Comparison of ENCODE assay signal across 1 cellular context in the genomic region with DNA sequence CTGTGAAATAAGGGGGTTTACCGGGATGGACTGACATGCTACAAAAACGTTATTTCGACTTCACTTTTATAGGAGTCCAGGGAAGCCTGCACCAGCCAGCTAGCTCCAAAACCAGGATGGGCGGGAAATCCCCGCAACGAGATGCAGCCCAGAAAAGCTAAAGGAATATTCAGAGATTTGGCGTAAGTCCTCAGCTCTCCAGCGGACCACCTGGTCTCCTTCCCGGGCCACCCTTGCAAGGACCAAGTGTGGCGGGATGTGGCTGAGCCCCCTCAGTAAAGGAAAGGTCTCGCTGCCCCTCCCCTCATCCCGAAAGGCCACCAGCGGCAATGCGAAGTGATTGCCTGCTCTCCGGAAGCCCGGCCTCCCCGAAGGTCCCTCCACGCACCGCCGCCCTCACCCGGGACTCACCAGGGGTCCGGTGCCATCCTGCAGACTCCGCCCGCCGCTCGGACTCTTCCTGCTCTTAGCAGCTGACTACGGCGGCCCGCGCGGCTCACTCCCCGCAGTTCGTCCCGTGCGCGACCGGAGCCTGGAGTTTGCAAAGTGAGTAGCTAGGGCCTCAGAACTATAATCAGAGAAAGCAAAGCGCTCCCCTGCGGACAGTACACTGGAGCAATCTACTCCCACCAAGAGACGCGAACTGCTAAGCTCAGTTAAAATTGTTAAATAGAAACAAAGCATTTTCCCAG.
TF ChIP-seq lines count a peak whose summit lies in the region.

A gene with protein sequence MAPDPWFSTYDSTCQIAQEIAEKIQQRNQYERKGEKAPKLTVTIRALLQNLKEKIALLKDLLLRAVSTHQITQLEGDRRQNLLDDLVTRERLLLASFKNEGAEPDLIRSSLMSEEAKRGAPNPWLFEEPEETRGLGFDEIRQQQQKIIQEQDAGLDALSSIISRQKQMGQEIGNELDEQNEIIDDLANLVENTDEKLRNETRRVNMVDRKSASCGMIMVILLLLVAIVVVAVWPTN (minus strand): TSS at position 440 of the 692 bp plus-strand sequence. CDS start 12 bp downstream, at position 428.

TF ChIP-seq in HEK293, 187 proteins besides CTCF, POLR2A, EP300 and RAD21 (continued from another document and continues in another):
- TF ChIP-seq, protein P1, sequence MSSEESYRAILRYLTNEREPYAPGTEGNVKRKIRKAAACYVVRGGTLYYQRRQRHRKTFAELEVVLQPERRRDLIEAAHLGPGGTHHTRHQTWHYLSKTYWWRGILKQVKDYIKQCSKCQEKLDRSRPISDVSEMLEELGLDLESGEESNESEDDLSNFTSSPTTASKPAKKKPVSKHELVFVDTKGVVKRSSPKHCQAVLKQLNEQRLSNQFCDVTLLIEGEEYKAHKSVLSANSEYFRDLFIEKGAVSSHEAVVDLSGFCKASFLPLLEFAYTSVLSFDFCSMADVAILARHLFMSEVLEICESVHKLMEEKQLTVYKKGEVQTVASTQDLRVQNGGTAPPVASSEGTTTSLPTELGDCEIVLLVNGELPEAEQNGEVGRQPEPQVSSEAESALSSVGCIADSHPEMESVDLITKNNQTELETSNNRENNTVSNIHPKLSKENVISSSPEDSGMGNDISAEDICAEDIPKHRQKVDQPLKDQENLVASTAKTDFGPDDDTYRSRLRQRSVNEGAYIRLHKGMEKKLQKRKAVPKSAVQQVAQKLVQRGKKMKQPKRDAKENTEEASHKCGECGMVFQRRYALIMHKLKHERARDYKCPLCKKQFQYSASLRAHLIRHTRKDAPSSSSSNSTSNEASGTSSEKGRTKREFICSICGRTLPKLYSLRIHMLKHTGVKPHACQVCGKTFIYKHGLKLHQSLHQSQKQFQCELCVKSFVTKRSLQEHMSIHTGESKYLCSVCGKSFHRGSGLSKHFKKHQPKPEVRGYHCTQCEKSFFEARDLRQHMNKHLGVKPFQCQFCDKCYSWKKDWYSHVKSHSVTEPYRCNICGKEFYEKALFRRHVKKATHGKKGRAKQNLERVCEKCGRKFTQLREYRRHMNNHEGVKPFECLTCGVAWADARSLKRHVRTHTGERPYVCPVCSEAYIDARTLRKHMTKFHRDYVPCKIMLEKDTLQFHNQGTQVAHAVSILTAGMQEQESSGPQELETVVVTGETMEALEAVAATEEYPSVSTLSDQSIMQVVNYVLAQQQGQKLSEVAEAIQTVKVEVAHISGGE (tag by site-specific recombination; conservative IDR thresholded peaks at IDR 0.05; ENCODE audit: low read depth): peak; percentile 73
- TF ChIP-seq ZNF202 (tag by site-specific recombination; IDR thresholded peaks at IDR 0.05; ENCODE audit: borderline replicate concordance): no peak
- TF ChIP-seq, protein P2, sequence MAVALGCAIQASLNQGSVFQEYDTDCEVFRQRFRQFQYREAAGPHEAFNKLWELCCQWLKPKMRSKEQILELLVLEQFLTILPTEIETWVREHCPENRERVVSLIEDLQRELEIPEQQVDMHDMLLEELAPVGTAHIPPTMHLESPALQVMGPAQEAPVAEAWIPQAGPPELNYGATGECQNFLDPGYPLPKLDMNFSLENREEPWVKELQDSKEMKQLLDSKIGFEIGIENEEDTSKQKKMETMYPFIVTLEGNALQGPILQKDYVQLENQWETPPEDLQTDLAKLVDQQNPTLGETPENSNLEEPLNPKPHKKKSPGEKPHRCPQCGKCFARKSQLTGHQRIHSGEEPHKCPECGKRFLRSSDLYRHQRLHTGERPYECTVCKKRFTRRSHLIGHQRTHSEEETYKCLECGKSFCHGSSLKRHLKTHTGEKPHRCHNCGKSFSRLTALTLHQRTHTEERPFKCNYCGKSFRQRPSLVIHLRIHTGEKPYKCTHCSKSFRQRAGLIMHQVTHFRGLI (tag by site-specific recombination; IDR thresholded peaks at IDR 0.05): no peak
- TF ChIP-seq ZNF549 (tag by site-specific recombination; IDR thresholded peaks at IDR 0.05): no peak
- no peak; the same call in none of the 2 replicates for TF ChIP-seq ZEB2 (tag by site-specific recombination; IDR thresholded peaks at IDR 0.05)
- no peak for TF ChIP-seq ZNF214 (tag by site-specific recombination; IDR thresholded peaks at IDR 0.05; ENCODE audit: borderline replicate concordance)
- TF ChIP-seq ZBTB17 (tag by site-specific recombination; IDR thresholded peaks at IDR 0.05): peak; percentile 90
- TF ChIP-seq ZFP41 (tag by site-specific recombination; IDR thresholded peaks at IDR 0.05; ENCODE audit: borderline replicate concordance): no peak
- TF ChIP-seq, protein P3, sequence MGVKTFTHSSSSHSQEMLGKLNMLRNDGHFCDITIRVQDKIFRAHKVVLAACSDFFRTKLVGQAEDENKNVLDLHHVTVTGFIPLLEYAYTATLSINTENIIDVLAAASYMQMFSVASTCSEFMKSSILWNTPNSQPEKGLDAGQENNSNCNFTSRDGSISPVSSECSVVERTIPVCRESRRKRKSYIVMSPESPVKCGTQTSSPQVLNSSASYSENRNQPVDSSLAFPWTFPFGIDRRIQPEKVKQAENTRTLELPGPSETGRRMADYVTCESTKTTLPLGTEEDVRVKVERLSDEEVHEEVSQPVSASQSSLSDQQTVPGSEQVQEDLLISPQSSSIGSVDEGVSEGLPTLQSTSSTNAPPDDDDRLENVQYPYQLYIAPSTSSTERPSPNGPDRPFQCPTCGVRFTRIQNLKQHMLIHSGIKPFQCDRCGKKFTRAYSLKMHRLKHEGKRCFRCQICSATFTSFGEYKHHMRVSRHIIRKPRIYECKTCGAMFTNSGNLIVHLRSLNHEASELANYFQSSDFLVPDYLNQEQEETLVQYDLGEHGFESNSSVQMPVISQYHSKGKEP (tag by site-specific recombination; IDR thresholded peaks at IDR 0.05): peak; percentile 6; the same call in 1 of the 2 replicates
- no peak for TF ChIP-seq ZNF544 (tag by site-specific recombination; IDR thresholded peaks at IDR 0.05)
- no peak for TF ChIP-seq ZNF169 (tag by site-specific recombination; IDR thresholded peaks at IDR 0.05)
- TF ChIP-seq ZNF366 (tag by site-specific recombination; conservative IDR thresholded peaks at IDR 0.05): peak; percentile 39
- no peak for TF ChIP-seq ZNF248 (tag by site-specific recombination; IDR thresholded peaks at IDR 0.05)
- TF ChIP-seq ZNF623 (tag by site-specific recombination; IDR thresholded peaks at IDR 0.05): 0 out of 2 replicates have a peak, but pooled peaks have one; percentile 4
- TF ChIP-seq MZF1 (tag by site-specific recombination; IDR thresholded peaks at IDR 0.05; ENCODE audit: borderline replicate concordance): no peak
- TF ChIP-seq ZNF394 (tag by site-specific recombination; IDR thresholded peaks at IDR 0.05; ENCODE audit: borderline replicate concordance): peak; percentile 77; the same call in 1 of the 2 replicates
- no peak for TF ChIP-seq ZNF266 (tag by site-specific recombination; IDR thresholded peaks at IDR 0.05; ENCODE audit: low read depth)
- TF ChIP-seq, protein P4, sequence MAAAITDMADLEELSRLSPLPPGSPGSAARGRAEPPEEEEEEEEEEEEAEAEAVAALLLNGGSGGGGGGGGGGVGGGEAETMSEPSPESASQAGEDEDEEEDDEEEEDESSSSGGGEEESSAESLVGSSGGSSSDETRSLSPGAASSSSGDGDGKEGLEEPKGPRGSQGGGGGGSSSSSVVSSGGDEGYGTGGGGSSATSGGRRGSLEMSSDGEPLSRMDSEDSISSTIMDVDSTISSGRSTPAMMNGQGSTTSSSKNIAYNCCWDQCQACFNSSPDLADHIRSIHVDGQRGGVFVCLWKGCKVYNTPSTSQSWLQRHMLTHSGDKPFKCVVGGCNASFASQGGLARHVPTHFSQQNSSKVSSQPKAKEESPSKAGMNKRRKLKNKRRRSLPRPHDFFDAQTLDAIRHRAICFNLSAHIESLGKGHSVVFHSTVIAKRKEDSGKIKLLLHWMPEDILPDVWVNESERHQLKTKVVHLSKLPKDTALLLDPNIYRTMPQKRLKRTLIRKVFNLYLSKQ (tag by site-specific recombination; IDR thresholded peaks at IDR 0.05; ENCODE audit: borderline replicate concordance): no peak
- no peak for TF ChIP-seq ZNF701 (tag by site-specific recombination; IDR thresholded peaks at IDR 0.05)
- TF ChIP-seq, protein P5, sequence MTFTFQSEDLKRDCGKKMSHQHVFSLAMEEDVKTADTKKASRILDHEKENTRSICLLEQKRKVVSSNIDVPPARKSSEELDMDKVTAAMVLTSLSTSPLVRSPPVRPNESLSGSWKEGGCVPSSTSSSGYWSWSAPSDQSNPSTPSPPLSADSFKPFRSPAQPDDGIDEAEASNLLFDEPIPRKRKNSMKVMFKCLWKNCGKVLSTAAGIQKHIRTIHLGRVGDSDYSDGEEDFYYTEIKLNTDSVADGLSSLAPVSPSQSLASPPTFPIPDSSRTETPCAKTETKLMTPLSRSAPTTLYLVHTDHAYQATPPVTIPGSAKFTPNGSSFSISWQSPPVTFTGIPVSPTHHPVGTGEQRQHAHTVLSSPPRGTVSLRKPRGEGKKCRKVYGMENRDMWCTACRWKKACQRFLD (tag by site-specific recombination; IDR thresholded peaks at IDR 0.05): no peak
- no peak for TF ChIP-seq ZNF510 (tag by site-specific recombination; IDR thresholded peaks at IDR 0.05; ENCODE audit: insufficient replicate concordance)
- no peak for TF ChIP-seq FEZF1 (tag by site-specific recombination; IDR thresholded peaks at IDR 0.05)
- TF ChIP-seq HOXD13 (CRISPR knock-in tag; IDR thresholded peaks at IDR 0.05; ENCODE audit: borderline replicate concordance): no peak
- no peak for TF ChIP-seq KLF7 (tag by site-specific recombination; IDR thresholded peaks at IDR 0.05; ENCODE audit: borderline replicate concordance)
- TF ChIP-seq KLF10 (tag by site-specific recombination; IDR thresholded peaks at IDR 0.05): no peak
- no peak; the same call in 1 of the 2 replicates for TF ChIP-seq ZNF596 (tag by site-specific recombination; IDR thresholded peaks at IDR 0.05)
- no peak for TF ChIP-seq ZNF433 (tag by site-specific recombination; IDR thresholded peaks at IDR 0.05; ENCODE audit: low read depth)
- TF ChIP-seq ZNF501 (tag by site-specific recombination; IDR thresholded peaks at IDR 0.05): peak; percentile 86; the same call in 1 of the 2 replicates
- TF ChIP-seq OVOL3 (tag by site-specific recombination; IDR thresholded peaks at IDR 0.05): no peak
- TF ChIP-seq ZNF274 (IDR thresholded peaks at IDR 0.05; ENCODE audit: low read length): no peak
- no peak for TF ChIP-seq ZNF274 (tag by site-specific recombination; IDR thresholded peaks at IDR 0.05; ENCODE audit: borderline replicate concordance)
- TF ChIP-seq ZNF548 (tag by site-specific recombination; IDR thresholded peaks at IDR 0.05): no peak
- peak; percentile 67; the same call in 1 of the 2 replicates for TF ChIP-seq ZNF24 (tag by site-specific recombination; IDR thresholded peaks at IDR 0.05)
- no peak for TF ChIP-seq ZNF560 (tag by site-specific recombination; IDR thresholded peaks at IDR 0.05; ENCODE audit: borderline replicate concordance)
- TF ChIP-seq, protein P6, sequence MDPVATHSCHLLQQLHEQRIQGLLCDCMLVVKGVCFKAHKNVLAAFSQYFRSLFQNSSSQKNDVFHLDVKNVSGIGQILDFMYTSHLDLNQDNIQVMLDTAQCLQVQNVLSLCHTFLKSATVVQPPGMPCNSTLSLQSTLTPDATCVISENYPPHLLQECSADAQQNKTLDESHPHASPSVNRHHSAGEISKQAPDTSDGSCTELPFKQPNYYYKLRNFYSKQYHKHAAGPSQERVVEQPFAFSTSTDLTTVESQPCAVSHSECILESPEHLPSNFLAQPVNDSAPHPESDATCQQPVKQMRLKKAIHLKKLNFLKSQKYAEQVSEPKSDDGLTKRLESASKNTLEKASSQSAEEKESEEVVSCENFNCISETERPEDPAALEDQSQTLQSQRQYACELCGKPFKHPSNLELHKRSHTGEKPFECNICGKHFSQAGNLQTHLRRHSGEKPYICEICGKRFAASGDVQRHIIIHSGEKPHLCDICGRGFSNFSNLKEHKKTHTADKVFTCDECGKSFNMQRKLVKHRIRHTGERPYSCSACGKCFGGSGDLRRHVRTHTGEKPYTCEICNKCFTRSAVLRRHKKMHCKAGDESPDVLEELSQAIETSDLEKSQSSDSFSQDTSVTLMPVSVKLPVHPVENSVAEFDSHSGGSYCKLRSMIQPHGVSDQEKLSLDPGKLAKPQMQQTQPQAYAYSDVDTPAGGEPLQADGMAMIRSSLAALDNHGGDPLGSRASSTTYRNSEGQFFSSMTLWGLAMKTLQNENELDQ (tag by site-specific recombination; IDR thresholded peaks at IDR 0.05; ENCODE audit: low read depth): no peak
- TF ChIP-seq ZNF785 (tag by site-specific recombination; IDR thresholded peaks at IDR 0.05): no peak
- TF ChIP-seq ZNF404 (tag by site-specific recombination; IDR thresholded peaks at IDR 0.05): no peak
- TF ChIP-seq KLF16 (tag by site-specific recombination; IDR thresholded peaks at IDR 0.05): 0 out of 2 replicates have a peak, but pooled peaks have one; percentile 21
- TF ChIP-seq, protein P7, sequence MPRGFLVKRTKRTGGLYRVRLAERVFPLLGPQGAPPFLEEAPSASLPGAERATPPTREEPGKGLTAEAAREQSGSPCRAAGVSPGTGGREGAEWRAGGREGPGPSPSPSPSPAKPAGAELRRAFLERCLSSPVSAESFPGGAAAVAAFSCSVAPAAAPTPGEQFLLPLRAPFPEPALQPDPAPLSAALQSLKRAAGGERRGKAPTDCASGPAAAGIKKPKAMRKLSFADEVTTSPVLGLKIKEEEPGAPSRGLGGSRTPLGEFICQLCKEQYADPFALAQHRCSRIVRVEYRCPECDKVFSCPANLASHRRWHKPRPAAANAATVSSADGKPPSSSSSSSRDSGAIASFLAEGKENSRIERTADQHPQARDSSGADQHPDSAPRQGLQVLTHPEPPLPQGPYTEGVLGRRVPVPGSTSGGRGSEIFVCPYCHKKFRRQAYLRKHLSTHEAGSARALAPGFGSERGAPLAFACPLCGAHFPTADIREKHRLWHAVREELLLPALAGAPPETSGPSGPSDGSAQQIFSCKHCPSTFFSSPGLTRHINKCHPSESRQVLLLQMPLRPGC (tag by site-specific recombination; IDR thresholded peaks at IDR 0.05): peak; percentile 52; the same call in 1 of the 2 replicates
- TF ChIP-seq, protein P8, sequence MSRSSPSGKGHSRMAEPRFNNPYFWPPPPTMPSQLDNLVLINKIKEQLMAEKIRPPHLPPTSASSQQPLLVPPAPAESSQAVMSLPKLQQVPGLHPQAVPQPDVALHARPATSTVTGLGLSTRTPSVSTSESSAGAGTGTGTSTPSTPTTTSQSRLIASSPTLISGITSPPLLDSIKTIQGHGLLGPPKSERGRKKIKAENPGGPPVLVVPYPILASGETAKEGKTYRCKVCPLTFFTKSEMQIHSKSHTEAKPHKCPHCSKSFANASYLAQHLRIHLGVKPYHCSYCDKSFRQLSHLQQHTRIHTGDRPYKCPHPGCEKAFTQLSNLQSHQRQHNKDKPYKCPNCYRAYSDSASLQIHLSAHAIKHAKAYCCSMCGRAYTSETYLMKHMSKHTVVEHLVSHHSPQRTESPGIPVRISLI (tag by site-specific recombination; IDR thresholded peaks at IDR 0.05): no peak
- TF ChIP-seq ZNF16 (tag by site-specific recombination; IDR thresholded peaks at IDR 0.05; ENCODE audit: low read depth): no peak
- no peak for TF ChIP-seq ZNF302 (tag by site-specific recombination; IDR thresholded peaks at IDR 0.05; ENCODE audit: low read depth)
- TF ChIP-seq, protein P9, sequence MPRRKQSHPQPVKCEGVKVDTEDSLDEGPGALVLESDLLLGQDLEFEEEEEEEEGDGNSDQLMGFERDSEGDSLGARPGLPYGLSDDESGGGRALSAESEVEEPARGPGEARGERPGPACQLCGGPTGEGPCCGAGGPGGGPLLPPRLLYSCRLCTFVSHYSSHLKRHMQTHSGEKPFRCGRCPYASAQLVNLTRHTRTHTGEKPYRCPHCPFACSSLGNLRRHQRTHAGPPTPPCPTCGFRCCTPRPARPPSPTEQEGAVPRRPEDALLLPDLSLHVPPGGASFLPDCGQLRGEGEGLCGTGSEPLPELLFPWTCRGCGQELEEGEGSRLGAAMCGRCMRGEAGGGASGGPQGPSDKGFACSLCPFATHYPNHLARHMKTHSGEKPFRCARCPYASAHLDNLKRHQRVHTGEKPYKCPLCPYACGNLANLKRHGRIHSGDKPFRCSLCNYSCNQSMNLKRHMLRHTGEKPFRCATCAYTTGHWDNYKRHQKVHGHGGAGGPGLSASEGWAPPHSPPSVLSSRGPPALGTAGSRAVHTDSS (tag by site-specific recombination; IDR thresholded peaks at IDR 0.05): no peak
- peak; percentile 31; the same call in 1 of the 2 replicates for TF ChIP-seq ZBTB8A (tag by site-specific recombination; IDR thresholded peaks at IDR 0.05)
